Comparison of ENCODE assay signal across 8 cellular contexts in genomic region chr10:4663162-4663992, GRCh38.
DNase-seq lines count a peak whose midpoint lies in the region; ATAC-seq and TF ChIP-seq lines count a peak whose summit lies in the region.

No MANE protein-coding gene starts in this region.

- TF ChIP-seq CTCF in BJ (IDR thresholded peaks at IDR 0.05; ENCODE audit: insufficient read depth, low read depth, low read length) (no peak), tibial nerve (IDR thresholded peaks at IDR 0.05) (no peak)

- H3K4me1 ChIP-seq in tibial nerve: peaks cover 0 to 32% (median 8%) of the 10 kb centered on the region in 4 donors

- H3K4me3 ChIP-seq in BJ (ENCODE audit: low read depth, low read length): no peak overlapping the region
- H3K4me3 ChIP-seq in tibial nerve: no peak overlapping the region

- ATAC-seq in GM18907 (IDR thresholded peaks at IDR 0.05; ENCODE audit: unreplicated experiment) (peak; percentile 96), HG03378 (IDR thresholded peaks at IDR 0.05; ENCODE audit: unreplicated experiment) (peak; percentile 98), left colon (peak; percentile 99)

- CTCF ChIA-PET in BJ (lab: Yijun Ruan, JAX): interaction anchor here (0.6 to 1.8 kb wide), 5 partner anchors 103 to 1466 kb away, joined by 3 to 4 read pairs (median 3); no protein-coding TSS in a partner anchor

- no peaks in the 10 kb centered on the region for H3K36me3 ChIP-seq in BJ (ENCODE audit: control insufficient read depth, insufficient read depth, low read length)
- H3K36me3 ChIP-seq in tibial nerve: no peaks in the 10 kb centered on the region

- intact Hi-C loops in left colon (cut with DNase I, micrococcal nuclease): no loop called here
- intact Hi-C loops in posterior vena cava (cut with DNase I): loop anchor here in 1 of 2 donors (5.0 kb wide), 1 partner anchor 104 kb away; no protein-coding TSS in a partner anchor

- no peaks in the 10 kb centered on the region for H3K9me3 ChIP-seq in tibial nerve

- in situ Hi-C loops in T47D (cut with HindIII; ENCODE audit: low pct_unique_long_range_greater_than_20kb, low sequenced_read_pairs): no loop called here

- WGBS in tibial nerve, 2 donors: 31 to 32% methylated on average over 9 of the region's 9 CpGs

- DNase-seq in BJ (ENCODE audit: low read depth) (peak; percentile 96), NCI-H526 (lab: John Stamatoyannopoulos, UW) (peak; percentile 74 to 82), T47D (ENCODE audit: low read depth in 1 of 2, low spot score in 1 of 2) (peak; percentile 21 to 95), left colon (peak; percentile 40 to 87), tibial nerve (ENCODE audit: low spot score in 2 of 2) (peak; percentile 46 to 83), posterior vena cava (ENCODE audit: low spot score) (no peak)

- peak; percentile 86 to 96 for TF ChIP-seq EP300 in tibial nerve (IDR thresholded peaks at IDR 0.05)

- POLR2A ChIA-PET in BJ (lab: Charles Lee): no interaction called here

- H3K27ac ChIP-seq in tibial nerve: peak overlapping the region; percentile 74 to 89 (median 80)

- peak in 1 of 2 donors; percentile 43 for TF ChIP-seq POLR2A in tibial nerve (IDR thresholded peaks at IDR 0.05)

- H3K27me3 ChIP-seq in BJ (ENCODE audit: control insufficient read depth, insufficient read depth, low read length): no peaks in the 10 kb centered on the region
- H3K27me3 ChIP-seq in tibial nerve: no peaks in the 10 kb centered on the region
